ENCODE assay signal across 1 cellular context in the genomic region with DNA sequence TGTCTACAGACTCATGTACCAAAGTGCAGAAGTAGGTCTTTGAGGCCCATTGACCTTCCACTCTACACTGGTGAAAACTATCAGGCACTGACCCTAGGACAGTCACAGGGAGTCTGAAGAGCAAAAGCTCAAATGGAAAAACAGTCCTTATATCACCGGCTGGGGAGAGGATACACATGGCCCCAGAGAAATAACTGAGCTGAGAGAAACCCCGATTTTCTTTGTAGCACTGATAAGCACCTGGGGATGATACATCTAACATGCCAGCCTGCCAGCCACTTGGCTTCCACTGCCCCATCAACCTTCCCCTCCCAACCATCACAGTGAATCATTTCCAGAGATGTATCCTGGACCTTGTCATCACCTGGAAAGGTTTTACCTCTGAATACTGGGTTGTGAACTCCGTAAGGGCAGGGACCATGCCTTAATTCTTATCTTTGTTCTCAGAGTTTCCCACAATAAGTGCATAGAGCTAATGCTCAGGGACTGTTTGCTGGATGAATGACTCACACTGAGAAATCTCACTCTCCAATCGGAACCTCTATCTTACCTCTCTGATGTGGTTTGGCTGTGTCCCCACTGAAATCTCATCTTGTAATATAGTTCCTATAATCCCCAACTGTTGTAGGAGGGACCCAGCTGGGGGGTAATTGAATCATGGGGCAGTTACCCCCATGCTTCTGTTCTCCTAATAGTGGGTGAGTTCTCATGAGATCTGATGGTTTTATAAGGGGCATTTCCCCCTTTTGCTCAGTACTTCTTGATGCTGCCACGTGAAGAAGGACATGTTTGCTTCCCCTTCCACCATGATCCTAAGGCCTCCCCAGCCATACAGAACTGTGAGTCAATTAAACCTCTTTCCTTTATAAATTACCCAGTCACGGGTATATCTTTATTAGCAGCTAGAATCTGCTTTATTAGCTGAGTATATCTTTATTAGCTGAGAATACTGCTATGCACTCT.
TF ChIP-seq lines count a peak whose summit lies in the region.

No MANE protein-coding gene starts in this region.

TF ChIP-seq in HepG2, 621 proteins besides CTCF, POLR2A, EP300 and RAD21 (continued from another document and continues in another):
- TF ChIP-seq, protein P1, sequence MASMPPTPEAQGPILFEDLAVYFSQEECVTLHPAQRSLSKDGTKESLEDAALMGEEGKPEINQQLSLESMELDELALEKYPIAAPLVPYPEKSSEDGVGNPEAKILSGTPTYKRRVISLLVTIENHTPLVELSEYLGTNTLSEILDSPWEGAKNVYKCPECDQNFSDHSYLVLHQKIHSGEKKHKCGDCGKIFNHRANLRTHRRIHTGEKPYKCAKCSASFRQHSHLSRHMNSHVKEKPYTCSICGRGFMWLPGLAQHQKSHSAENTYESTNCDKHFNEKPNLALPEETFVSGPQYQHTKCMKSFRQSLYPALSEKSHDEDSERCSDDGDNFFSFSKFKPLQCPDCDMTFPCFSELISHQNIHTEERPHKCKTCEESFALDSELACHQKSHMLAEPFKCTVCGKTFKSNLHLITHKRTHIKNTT (CRISPR knock-in tag; IDR thresholded peaks at IDR 0.05), result no peak
- TF ChIP-seq, protein P2, sequence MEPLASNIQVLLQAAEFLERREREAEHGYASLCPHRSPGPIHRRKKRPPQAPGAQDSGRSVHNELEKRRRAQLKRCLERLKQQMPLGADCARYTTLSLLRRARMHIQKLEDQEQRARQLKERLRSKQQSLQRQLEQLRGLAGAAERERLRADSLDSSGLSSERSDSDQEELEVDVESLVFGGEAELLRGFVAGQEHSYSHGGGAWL (CRISPR knock-in tag; IDR thresholded peaks at IDR 0.05), result no peak
- TF ChIP-seq, protein P3, sequence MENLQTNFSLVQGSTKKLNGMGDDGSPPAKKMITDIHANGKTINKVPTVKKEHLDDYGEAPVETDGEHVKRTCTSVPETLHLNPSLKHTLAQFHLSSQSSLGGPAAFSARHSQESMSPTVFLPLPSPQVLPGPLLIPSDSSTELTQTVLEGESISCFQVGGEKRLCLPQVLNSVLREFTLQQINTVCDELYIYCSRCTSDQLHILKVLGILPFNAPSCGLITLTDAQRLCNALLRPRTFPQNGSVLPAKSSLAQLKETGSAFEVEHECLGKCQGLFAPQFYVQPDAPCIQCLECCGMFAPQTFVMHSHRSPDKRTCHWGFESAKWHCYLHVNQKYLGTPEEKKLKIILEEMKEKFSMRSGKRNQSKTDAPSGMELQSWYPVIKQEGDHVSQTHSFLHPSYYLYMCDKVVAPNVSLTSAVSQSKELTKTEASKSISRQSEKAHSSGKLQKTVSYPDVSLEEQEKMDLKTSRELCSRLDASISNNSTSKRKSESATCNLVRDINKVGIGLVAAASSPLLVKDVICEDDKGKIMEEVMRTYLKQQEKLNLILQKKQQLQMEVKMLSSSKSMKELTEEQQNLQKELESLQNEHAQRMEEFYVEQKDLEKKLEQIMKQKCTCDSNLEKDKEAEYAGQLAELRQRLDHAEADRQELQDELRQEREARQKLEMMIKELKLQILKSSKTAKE (CRISPR knock-in tag; IDR thresholded peaks at IDR 0.05; ENCODE audit: borderline replicate concordance), result peak; percentile 60; the same call in 1 of the 2 replicates
- TF ChIP-seq SPEN (CRISPR knock-in tag; IDR thresholded peaks at IDR 0.05; ENCODE audit: low read depth) (no peak; the same call in 1 of the 2 replicates), ZNF451 (CRISPR knock-in tag; IDR thresholded peaks at IDR 0.05) (no peak), ZNF792 (CRISPR knock-in tag; IDR thresholded peaks at IDR 0.05) (peak; percentile 96), RARA (CRISPR knock-in tag; IDR thresholded peaks at IDR 0.05) (peak; percentile 93), ZNF790 (CRISPR knock-in tag; IDR thresholded peaks at IDR 0.05; ENCODE audit: borderline replicate concordance) (0 out of 2 replicates have a peak, but pooled peaks have one; percentile 57), ZNF879 (CRISPR knock-in tag; IDR thresholded peaks at IDR 0.05) (0 out of 2 replicates have a peak, but pooled peaks have one; percentile 18), RCOR2 (CRISPR knock-in tag; IDR thresholded peaks at IDR 0.05) (peak; percentile 98), HOXA9 (CRISPR knock-in tag; IDR thresholded peaks at IDR 0.05; ENCODE audit: borderline replicate concordance) (peak; percentile 32; the same call in 1 of the 2 replicates), ZBTB21 (CRISPR knock-in tag; IDR thresholded peaks at IDR 0.05) (peak; percentile 59; the same call in 1 of the 2 replicates), ZFX (CRISPR knock-in tag; IDR thresholded peaks at IDR 0.05; ENCODE audit: low read depth) (0 out of 2 replicates have a peak, but pooled peaks have one; percentile 6), ZNF205 (CRISPR knock-in tag; IDR thresholded peaks at IDR 0.05) (0 out of 2 replicates have a peak, but pooled peaks have one; percentile 53), ZSCAN29 (CRISPR knock-in tag; conservative IDR thresholded peaks at IDR 0.05) (0 out of 2 replicates have a peak, but pooled peaks have one; percentile 6), GATA4 (IDR thresholded peaks at IDR 0.05; ENCODE audit: borderline replicate concordance, low read depth) (peak; percentile 93; the same call in 1 of the 2 replicates), CHD4 (IDR thresholded peaks at IDR 0.05; ENCODE audit: borderline replicate concordance, low read length) (no peak), NCOA1 (CRISPR knock-in tag; IDR thresholded peaks at IDR 0.05) (peak; percentile 30; the same call in 1 of the 2 replicates), ZSCAN12 (CRISPR knock-in tag; IDR thresholded peaks at IDR 0.05) (no peak), ONECUT2 (CRISPR knock-in tag; IDR thresholded peaks at IDR 0.05) (0 out of 2 replicates have a peak, but pooled peaks have one; percentile 14), ZNF788 (CRISPR knock-in tag; IDR thresholded peaks at IDR 0.05; ENCODE audit: borderline replicate concordance) (peak; percentile 36; the same call in 1 of the 2 replicates), ZSCAN30 (CRISPR knock-in tag; IDR thresholded peaks at IDR 0.05) (peak; percentile 55; the same call in 1 of the 2 replicates), SALL2 (CRISPR knock-in tag; IDR thresholded peaks at IDR 0.05) (peak; percentile 70; the same call in 1 of the 2 replicates), KLF13 (CRISPR knock-in tag; IDR thresholded peaks at IDR 0.05) (no peak), NR2F2 (IDR thresholded peaks at IDR 0.05; ENCODE audit: borderline replicate concordance, low read depth) (peak; percentile 28; the same call in 1 of the 2 replicates), SP4 (CRISPR knock-in tag; IDR thresholded peaks at IDR 0.05) (peak; percentile 26; the same call in 1 of the 2 replicates), CEBPG (CRISPR knock-in tag; IDR thresholded peaks at IDR 0.05) (peak; percentile 76), CEBPB (IDR thresholded peaks at IDR 0.05; ENCODE audit: borderline replicate concordance, low read depth, low read length) (no peak)
- TF ChIP-seq, protein P4, sequence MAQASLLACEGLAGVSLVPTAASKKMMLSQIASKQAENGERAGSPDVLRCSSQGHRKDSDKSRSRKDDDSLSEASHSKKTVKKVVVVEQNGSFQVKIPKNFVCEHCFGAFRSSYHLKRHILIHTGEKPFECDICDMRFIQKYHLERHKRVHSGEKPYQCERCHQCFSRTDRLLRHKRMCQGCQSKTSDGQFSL (CRISPR knock-in tag; IDR thresholded peaks at IDR 0.05), result peak; percentile 90
- TF ChIP-seq, protein P5, sequence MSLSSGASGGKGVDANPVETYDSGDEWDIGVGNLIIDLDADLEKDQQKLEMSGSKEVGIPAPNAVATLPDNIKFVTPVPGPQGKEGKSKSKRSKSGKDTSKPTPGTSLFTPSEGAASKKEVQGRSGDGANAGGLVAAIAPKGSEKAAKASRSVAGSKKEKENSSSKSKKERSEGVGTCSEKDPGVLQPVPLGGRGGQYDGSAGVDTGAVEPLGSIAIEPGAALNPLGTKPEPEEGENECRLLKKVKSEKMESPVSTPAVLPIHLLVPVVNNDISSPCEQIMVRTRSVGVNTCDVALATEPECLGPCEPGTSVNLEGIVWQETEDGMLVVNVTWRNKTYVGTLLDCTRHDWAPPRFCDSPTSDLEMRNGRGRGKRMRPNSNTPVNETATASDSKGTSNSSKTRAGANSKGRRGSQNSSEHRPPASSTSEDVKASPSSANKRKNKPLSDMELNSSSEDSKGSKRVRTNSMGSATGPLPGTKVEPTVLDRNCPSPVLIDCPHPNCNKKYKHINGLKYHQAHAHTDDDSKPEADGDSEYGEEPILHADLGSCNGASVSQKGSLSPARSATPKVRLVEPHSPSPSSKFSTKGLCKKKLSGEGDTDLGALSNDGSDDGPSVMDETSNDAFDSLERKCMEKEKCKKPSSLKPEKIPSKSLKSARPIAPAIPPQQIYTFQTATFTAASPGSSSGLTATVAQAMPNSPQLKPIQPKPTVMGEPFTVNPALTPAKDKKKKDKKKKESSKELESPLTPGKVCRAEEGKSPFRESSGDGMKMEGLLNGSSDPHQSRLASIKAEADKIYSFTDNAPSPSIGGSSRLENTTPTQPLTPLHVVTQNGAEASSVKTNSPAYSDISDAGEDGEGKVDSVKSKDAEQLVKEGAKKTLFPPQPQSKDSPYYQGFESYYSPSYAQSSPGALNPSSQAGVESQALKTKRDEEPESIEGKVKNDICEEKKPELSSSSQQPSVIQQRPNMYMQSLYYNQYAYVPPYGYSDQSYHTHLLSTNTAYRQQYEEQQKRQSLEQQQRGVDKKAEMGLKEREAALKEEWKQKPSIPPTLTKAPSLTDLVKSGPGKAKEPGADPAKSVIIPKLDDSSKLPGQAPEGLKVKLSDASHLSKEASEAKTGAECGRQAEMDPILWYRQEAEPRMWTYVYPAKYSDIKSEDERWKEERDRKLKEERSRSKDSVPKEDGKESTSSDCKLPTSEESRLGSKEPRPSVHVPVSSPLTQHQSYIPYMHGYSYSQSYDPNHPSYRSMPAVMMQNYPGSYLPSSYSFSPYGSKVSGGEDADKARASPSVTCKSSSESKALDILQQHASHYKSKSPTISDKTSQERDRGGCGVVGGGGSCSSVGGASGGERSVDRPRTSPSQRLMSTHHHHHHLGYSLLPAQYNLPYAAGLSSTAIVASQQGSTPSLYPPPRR (CRISPR knock-in tag; IDR thresholded peaks at IDR 0.05; ENCODE audit: borderline replicate concordance), result peak; percentile 82
- TF ChIP-seq, protein P6, sequence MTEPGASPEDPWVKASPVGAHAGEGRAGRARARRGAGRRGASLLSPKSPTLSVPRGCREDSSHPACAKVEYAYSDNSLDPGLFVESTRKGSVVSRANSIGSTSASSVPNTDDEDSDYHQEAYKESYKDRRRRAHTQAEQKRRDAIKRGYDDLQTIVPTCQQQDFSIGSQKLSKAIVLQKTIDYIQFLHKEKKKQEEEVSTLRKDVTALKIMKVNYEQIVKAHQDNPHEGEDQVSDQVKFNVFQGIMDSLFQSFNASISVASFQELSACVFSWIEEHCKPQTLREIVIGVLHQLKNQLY (CRISPR knock-in tag; IDR thresholded peaks at IDR 0.05), result peak; percentile 59; the same call in 1 of the 2 replicates
- TF ChIP-seq, protein P7, sequence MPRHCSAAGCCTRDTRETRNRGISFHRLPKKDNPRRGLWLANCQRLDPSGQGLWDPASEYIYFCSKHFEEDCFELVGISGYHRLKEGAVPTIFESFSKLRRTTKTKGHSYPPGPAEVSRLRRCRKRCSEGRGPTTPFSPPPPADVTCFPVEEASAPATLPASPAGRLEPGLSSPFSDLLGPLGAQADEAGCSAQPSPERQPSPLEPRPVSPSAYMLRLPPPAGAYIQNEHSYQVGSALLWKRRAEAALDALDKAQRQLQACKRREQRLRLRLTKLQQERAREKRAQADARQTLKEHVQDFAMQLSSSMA (CRISPR knock-in tag; IDR thresholded peaks at IDR 0.05), result 0 out of 2 replicates have a peak, but pooled peaks have one; percentile 51
- TF ChIP-seq, protein P8, sequence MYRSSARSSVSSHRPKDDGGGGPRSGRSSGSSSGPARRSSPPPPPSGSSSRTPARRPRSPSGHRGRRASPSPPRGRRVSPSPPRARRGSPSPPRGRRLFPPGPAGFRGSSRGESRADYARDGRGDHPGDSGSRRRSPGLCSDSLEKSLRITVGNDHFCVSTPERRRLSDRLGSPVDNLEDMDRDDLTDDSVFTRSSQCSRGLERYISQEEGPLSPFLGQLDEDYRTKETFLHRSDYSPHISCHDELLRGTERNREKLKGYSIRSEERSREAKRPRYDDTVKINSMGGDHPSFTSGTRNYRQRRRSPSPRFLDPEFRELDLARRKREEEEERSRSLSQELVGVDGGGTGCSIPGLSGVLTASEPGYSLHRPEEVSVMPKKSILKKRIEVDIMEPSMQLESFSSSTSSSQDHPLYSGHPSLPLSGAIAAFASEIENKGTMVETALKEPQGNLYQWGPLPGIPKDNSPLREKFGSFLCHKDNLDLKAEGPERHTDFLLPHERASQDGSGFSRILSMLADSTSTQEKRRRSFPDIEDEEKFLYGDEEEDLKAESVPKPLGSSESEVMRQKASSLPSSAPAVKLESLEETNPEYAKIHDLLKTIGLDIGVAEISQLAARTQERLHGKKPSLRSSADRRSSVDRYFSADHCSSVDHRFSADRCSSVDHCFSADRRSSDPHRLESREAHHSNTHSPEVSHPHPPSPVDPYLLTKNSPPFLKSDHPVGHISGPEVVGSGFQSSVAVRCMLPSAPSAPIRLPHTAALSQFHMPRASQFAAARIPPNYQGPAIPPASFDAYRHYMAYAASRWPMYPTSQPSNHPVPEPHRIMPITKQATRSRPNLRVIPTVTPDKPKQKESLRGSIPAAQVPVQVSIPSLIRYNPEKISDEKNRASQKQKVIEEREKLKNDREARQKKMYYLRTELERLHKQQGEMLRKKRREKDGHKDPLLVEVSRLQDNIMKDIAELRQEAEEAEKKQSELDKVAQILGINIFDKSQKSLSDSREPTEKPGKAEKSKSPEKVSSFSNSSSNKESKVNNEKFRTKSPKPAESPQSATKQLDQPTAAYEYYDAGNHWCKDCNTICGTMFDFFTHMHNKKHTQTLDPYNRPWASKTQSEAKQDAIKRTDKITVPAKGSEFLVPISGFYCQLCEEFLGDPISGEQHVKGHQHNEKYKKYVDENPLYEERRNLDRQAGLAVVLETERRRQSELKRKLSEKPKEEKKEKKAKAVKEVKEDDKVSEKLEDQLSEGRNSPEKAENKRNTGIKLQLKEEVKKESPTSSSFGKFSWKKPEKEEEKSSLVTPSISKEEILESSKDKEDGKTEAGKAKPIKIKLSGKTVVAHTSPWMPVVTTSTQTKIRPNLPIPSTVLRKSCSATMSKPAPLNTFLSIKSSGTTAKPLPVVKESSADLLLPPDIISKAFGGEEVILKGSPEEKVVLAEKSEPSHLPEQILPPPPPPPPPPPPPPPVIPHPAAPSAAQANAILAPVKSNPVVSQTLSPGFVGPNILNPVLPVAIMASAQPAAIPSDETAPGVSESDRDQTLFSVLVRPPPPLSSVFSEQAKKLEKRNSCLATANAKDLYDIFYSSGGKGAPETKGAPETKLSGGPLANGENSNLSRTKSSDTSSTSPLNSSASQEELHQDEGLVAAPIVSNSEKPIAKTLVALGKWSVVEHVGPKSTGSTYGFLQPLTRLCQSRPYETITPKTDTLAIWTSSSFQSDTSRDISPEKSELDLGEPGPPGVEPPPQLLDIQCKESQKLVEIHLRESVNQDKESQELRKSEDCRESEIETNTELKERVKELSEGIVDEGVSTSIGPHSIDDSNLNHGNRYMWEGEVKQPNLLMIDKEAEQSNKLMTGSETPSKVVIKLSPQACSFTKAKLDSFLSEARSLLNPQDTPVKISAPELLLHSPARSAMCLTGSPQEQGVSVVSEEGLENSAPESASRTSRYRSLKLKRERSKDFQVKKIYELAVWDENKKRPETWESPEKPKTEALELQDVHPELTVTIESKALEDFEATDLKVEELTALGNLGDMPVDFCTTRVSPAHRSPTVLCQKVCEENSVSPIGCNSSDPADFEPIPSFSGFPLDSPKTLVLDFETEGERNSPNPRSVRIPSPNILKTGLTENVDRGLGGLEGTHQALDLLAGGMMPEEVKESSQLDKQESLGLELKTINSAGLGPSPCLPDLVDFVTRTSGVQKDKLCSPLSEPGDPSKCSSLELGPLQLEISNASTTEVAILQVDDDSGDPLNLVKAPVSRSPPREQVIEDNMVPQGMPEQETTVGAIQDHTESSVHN (CRISPR knock-in tag; IDR thresholded peaks at IDR 0.05), result no peak
- TF ChIP-seq, protein P9, sequence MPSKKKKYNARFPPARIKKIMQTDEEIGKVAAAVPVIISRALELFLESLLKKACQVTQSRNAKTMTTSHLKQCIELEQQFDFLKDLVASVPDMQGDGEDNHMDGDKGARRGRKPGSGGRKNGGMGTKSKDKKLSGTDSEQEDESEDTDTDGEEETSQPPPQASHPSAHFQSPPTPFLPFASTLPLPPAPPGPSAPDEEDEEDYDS (CRISPR knock-in tag; IDR thresholded peaks at IDR 0.05), result peak; percentile 71
